In genomic region chr6:153110612-153111011, GRCh38 we compare ENCODE assay signal across 1 cellular context. TPM values are rescaled to one million over a fixed set of nuclear protein-coding genes. Genes with fewer than 3 reads are reported as not detected.
"Had no signal": no experiment of that assay in that cellular context is flagged by ENCODE, and none has a peak within 500 bp of the region (broad histone marks: within the 10 kb centered on the region; RNA-seq: fewer than 3 reads in every experiment).

No MANE protein-coding gene starts in this region.

RNA-seq across cellular contexts. Expression of gene RGS17, which starts 20.5 kb away (rescaled TPM):
- total RNA-seq: HepG2 had no signal
